In genomic region chr12:111692575-111693210, GRCh38 we compare ENCODE assay signal across 13 cellular contexts. TPM values are rescaled to one million over a fixed set of nuclear protein-coding genes. Genes with fewer than 3 reads are reported as not detected.
DNase-seq lines count a peak whose midpoint lies in the region; ATAC-seq and TF ChIP-seq lines count a peak whose summit lies in the region.
"Had no signal": no experiment of that assay in that cellular context is flagged by ENCODE, and none has a peak within 500 bp of the region (broad histone marks: within the 10 kb centered on the region; RNA-seq: fewer than 3 reads in every experiment).

No MANE protein-coding gene starts in this region.

- H3F3A ChIP-seq in GM23248 (ENCODE audit: insufficient read depth) = no peaks in the 10 kb centered on the region

- H3K27me3 ChIP-seq in GM23248 (replicated peaks; ENCODE audit: insufficient read depth) = no peaks in the 10 kb centered on the region
- H3K27me3 ChIP-seq: SJCRH30 had no signal

- H3K4me3 ChIP-seq in GM23248 = no peak overlapping the region
- H3K4me3 ChIP-seq: SJCRH30 had no signal

- H3K27ac ChIP-seq in C4-2B (no peak overlapping the region), GM23248 (no peak overlapping the region)
- H3K27ac ChIP-seq: SJCRH30 had no signal

- H3K9me3 Mint-ChIP-seq in activated T-cell treated with anti-CD3 and anti-CD28 coated beads, Interleukin-2, amount 50 U/mL, for 72 hours = no peaks in the 10 kb centered on the region
- H3K9me3 Mint-ChIP-seq: central memory CD8-positive, alpha-beta T cell; naive thymus-derived CD8-positive, alpha-beta T cell had no signal

- no peak overlapping the region for H3K4me2 ChIP-seq in GM23248 (ENCODE audit: unreplicated experiment)

- TF ChIP-seq CTCF in C4-2B (conservative IDR thresholded peaks at IDR 0.05) = peak; percentile 29

- H3K9me3 ChIP-seq in GM23248 (ENCODE audit: low read depth) = no peaks in the 10 kb centered on the region
- no peaks in the 10 kb centered on the region for H3K9me3 ChIP-seq in T-helper 17 cell (ENCODE audit: control insufficient read depth, low read length, poor library complexity, severe bottlenecking)
- H3K9me3 ChIP-seq: SJCRH30 had no signal

- no peak overlapping the region for H2AFZ ChIP-seq in GM23248

- H3K36me3 Mint-ChIP-seq in T-helper 17 cell (ENCODE audit: low read depth) = peaks cover 13% of the 10 kb centered on the region
- peaks cover 0 to 4% of the 10 kb centered on the region in 2 donors for H3K36me3 Mint-ChIP-seq in activated T-cell treated with anti-CD3 and anti-CD28 coated beads, Interleukin-2, amount 50 U/mL, for 72 hours (ENCODE audit: insufficient read depth in 2 of 2)

- peaks cover 12% of the 10 kb centered on the region for H3K79me2 ChIP-seq in GM23248 (ENCODE audit: insufficient read depth)

- H3K27ac Mint-ChIP-seq in T-helper 17 cell = peak overlapping the region; percentile 53
- no peak overlapping the region for H3K27ac Mint-ChIP-seq in activated T-cell treated with anti-CD3 and anti-CD28 coated beads, Interleukin-2, amount 50 U/mL, for 72 hours

- no peaks in the 10 kb centered on the region for H3K9me2 ChIP-seq in GM23248 (ENCODE audit: insufficient read depth)

- H3K4me3 Mint-ChIP-seq in T-helper 17 cell = no peak overlapping the region
- H3K4me3 Mint-ChIP-seq in activated T-cell treated with anti-CD3 and anti-CD28 coated beads, Interleukin-2, amount 50 U/mL, for 72 hours = no peak overlapping the region
- H3K4me3 Mint-ChIP-seq: central memory CD8-positive, alpha-beta T cell; naive thymus-derived CD8-positive, alpha-beta T cell had no signal

- peaks cover 7% of the 10 kb centered on the region; the same call in 1 of the 2 replicates for H3K36me3 ChIP-seq in GM23248 (ENCODE audit: low read depth)
- H3K36me3 ChIP-seq: SJCRH30 had no signal

- no peak overlapping the region for H3K9ac ChIP-seq in GM23248

- H4K20me1 ChIP-seq in GM23248 (ENCODE audit: insufficient read depth) = no peaks in the 10 kb centered on the region

- peaks cover 13% of the 10 kb centered on the region for H3K4me1 Mint-ChIP-seq in T-helper 17 cell
- no peaks in the 10 kb centered on the region for H3K4me1 Mint-ChIP-seq in activated T-cell treated with anti-CD3 and anti-CD28 coated beads, Interleukin-2, amount 50 U/mL, for 72 hours (ENCODE audit: low read depth)

- no peak for ATAC-seq in T-helper 17 cell
- no peak for ATAC-seq in activated T-cell treated with anti-CD3 and anti-CD28 coated beads, Interleukin-2, amount 50 U/mL, for 72 hours (replicated peaks in 1 of 2)
- ATAC-seq: naive thymus-derived CD8-positive, alpha-beta T cell had no signal

- no peaks in the 10 kb centered on the region for H3K4me1 ChIP-seq in GM23248 (ENCODE audit: insufficient read depth)
- H3K4me1 ChIP-seq: SJCRH30 had no signal

- no peaks in the 10 kb centered on the region for H3K27me3 Mint-ChIP-seq in T-helper 17 cell
- H3K27me3 Mint-ChIP-seq in activated T-cell treated with anti-CD3 and anti-CD28 coated beads, Interleukin-2, amount 50 U/mL, for 72 hours (ENCODE audit: low read depth) = no peaks in the 10 kb centered on the region
- H3K27me3 Mint-ChIP-seq: central memory CD8-positive, alpha-beta T cell; naive thymus-derived CD8-positive, alpha-beta T cell had no signal

- 79% methylated on average over 15 of the region's 15 CpGs for WGBS in GM23248 (ENCODE audit: low coverage in 1 of 2, low lambda C conversion rate in 2 of 2, missing lambda C conversion rate in 2 of 2), 2 experiments

- in situ Hi-C loops in GM23248 (cut with MboI) = no loop called here

- DNase-seq in GM23248 (peak; percentile 66), T-helper 17 cell (no peak), germinal center (ENCODE audit: low spot score) (peak; percentile 21), cortex of kidney (lab: John Stamatoyannopoulos, UW) (no peak), NCI-H1930 (lab: John Stamatoyannopoulos, UW) (no peak), SW 1271 (lab: John Stamatoyannopoulos, UW) (no peak)
- DNase-seq in activated T-cell treated with anti-CD3 and anti-CD28 coated beads, Interleukin-2, amount 50 U/mL, for 72 hours = no peak
- DNase-seq: hypothalamus; naive thymus-derived CD8-positive, alpha-beta T cell; NCI-H1417 treated with DMSO at 0.1 percent for 48 hours; SJCRH30 had no signal

RNA-seq across cellular contexts. Expression of gene ACAD10, which starts 6.8 kb away (rescaled TPM):
- 10.0 and 12.0 TPM in 2 replicates for total RNA-seq in GM23248 (2014; rRNA removed; shearing (Covaris generic))
- 7.4 and 7.6 TPM in 2 replicates for polyA plus RNA-seq in GM23248 (2016; fragmentation: Nextera tagmentation; extraction: Ambion mirVana)
- total RNA-seq in T-helper 17 cell = 10 to 100 TPM; 25.1 to 27.9 TPM
- 10 to 100 TPM; 32.4 to 34.5 TPM for total RNA-seq in activated T-cell treated with anti-CD3 and anti-CD28 coated beads, Interleukin-2, amount 50 U/mL, for 72 hours

RNA-seq across cellular contexts. Expression of gene BRAP, which starts 6.9 kb away (rescaled TPM):
- 13.7 and 14.7 TPM in 2 replicates for total RNA-seq in GM23248 (2014; rRNA removed; shearing (Covaris generic))
- 17.0 and 18.7 TPM in 2 replicates for polyA plus RNA-seq in GM23248 (2016; fragmentation: Nextera tagmentation; extraction: Ambion mirVana)
- 10 to 100 TPM; 18.1 to 24.3 TPM for total RNA-seq in T-helper 17 cell
- total RNA-seq in activated T-cell treated with anti-CD3 and anti-CD28 coated beads, Interleukin-2, amount 50 U/mL, for 72 hours = 10 to 100 TPM; 20.2 to 32.1 TPM

Comparison
In these comparisons a context has a peak if more than half of its experiments do, and no peak if none do; other contexts are left out.
1. DNase-seq: peak in GM23248 (single experiment) and germinal center (single experiment); none in T-helper 17 cell (0 of 3), activated T-cell treated with anti-CD3 and anti-CD28 coated beads, Interleukin-2, amount 50 U/mL, for 72 hours (0 of 2), cortex of kidney (single experiment), NCI-H1930 (0 of 2) and SW 1271 (0 of 2).